Comparison of ENCODE assay signal across 14 cellular contexts in genomic region chr4:92447265-92447905, GRCh38.
"Had no signal": no experiment of that assay in that cellular context is flagged by ENCODE, and none has a peak within 500 bp of the region (broad histone marks: within the 10 kb centered on the region; RNA-seq: fewer than 3 reads in every experiment).

No MANE protein-coding gene starts in this region.

- DNase-seq: activated naive CD4-positive, alpha-beta T cell; activated T-cell treated with anti-CD3 and anti-CD28 coated beads for 4 hours; aorta; glutamatergic neuron; immature natural killer cell; left colon; natural killer cell; stimulated activated CD4-positive, alpha-beta T cell treated with anti-CD3 and anti-CD28 coated beads, Interleukin-2, amount 100 ng/mL, for 48 hours had no signal

- H3K9ac ChIP-seq: parathyroid adenoma had no signal

- H2AFZ ChIP-seq: parathyroid adenoma had no signal

- H3K27me3 ChIP-seq: neutrophil had no signal

- H3K79me2 ChIP-seq: parathyroid adenoma had no signal

- H3K9me3 ChIP-seq: neutrophil had no signal

- ATAC-seq: esophagus mucosa; left colon; natural killer cell; stimulated activated memory B cell treated with anti-CD40 and anti-IgM and Interleukin-4, amounts not matched to agents 10 μg/mL and 1 μg/mL and 100 μg/mL, for 72 hours had no signal

- H3K36me3 ChIP-seq: neutrophil had no signal

- H3K4me1 ChIP-seq: parathyroid adenoma had no signal

- H3K27ac ChIP-seq: neutrophil, parathyroid adenoma had no signal

- FAIRE-seq: colon, endometrium had no signal
